ENCODE assay signal across 20 cellular contexts in the genomic region with DNA sequence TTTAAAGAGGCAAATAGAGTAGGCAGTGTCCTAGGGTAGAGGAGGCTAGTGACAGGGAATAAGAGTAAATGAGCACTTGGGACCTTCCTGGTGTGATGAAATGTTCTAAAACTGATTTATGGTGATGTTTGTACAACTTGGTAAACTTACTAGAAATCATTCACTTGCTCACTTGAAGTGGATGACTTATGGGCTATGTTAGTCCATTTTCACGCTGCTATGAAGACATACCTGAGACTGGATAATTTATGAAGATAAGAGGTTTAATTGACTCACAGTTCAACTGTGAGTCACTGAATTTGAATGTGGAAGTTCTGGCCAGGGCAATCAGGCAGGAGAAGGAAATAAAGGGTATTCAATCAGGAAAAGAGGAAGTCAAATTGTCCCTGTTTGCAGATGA. TPM values are rescaled to one million over a fixed set of nuclear protein-coding genes. Genes with fewer than 3 reads are reported as not detected.
A peak's percentile ranks its signal among the peaks of the same experiment; 100 is the strongest.
DNase-seq lines count a peak whose midpoint lies in the region; ATAC-seq, FAIRE-seq and TF ChIP-seq lines count a peak whose summit lies in the region.
"Had no signal": no experiment of that assay in that cellular context is flagged by ENCODE, and none has a peak within 500 bp of the region (broad histone marks: within the 10 kb centered on the region; RNA-seq: fewer than 3 reads in every experiment).

No MANE protein-coding gene starts in this region.

- DNase-seq in HCT116 (ENCODE audit: low read depth, low spot score) (no peak), LoVo (ENCODE audit: low spot score) (peak; percentile 11), epithelial cell of esophagus (ENCODE audit: low read depth) (peak; percentile 60), pancreas (no peak), HuH-7.5 (ENCODE audit: low spot score) (no peak), NCI-H2029 treated with DMSO at 0.1 percent for 48 hours (lab: John Stamatoyannopoulos, UW) (no peak)
- DNase-seq: CD8-positive, alpha-beta memory T cell; Karpas-422; NCI-H1436; NCI-H345; NCI-H526 treated with DMSO at 0.1 percent for 48 hours; NK-92 treated with Interleukin-12 subunit alpha and Interleukin-12 subunit beta, amount 100 ng/mL, for 24 hours; SHP77; T-helper 2 cell had no signal

- peak overlapping the region; percentile 17 for H3K4me2 ChIP-seq in HCT116 (ENCODE audit: low read length)
- H3K4me2 ChIP-seq: BLaER1 had no signal

- TF ChIP-seq CTCF in HCT116 (IDR thresholded peaks at IDR 0.05 in 2 of 3, conservative IDR thresholded peaks at IDR 0.05 in 1 of 3; ENCODE audit: borderline replicate concordance in 1 of 3, insufficient read depth in 1 of 3, low read depth in 2 of 3, low read length in 2 of 3) (no peak), epithelial cell of esophagus (IDR thresholded peaks at IDR 0.05; ENCODE audit: insufficient read depth, low read depth, low read length, missing control alignments) (no peak), pancreas (IDR thresholded peaks at IDR 0.05) (no peak)

- H3K27ac ChIP-seq in HCT116 (ENCODE audit: low read depth, low read length) (no peak overlapping the region), pancreas (no peak overlapping the region)
- H3K27ac ChIP-seq: BLaER1 had no signal

- H3K9ac ChIP-seq in HCT116 (ENCODE audit: low read length) = no peak overlapping the region
- H3K9ac ChIP-seq: BLaER1 had no signal

- H3K27me3 ChIP-seq in HCT116 (ENCODE audit: insufficient read depth, low read length) (no peaks in the 10 kb centered on the region), pancreas (no peaks in the 10 kb centered on the region)
- H3K27me3 ChIP-seq: BLaER1 had no signal

- H3K4me1 ChIP-seq in HCT116 (ENCODE audit: control insufficient read depth in 1 of 2, insufficient read depth in 2 of 2, low read length in 2 of 2) (peaks cover 0 to 11% of the 10 kb centered on the region in 2 experiments; a peak in 2 of 4 replicates), pancreas (no peaks in the 10 kb centered on the region)
- H3K4me1 ChIP-seq: BLaER1, HAP-1 had no signal

- POLR2A ChIA-PET in HCT116 (lab: Charles Lee) = no interaction called here

- no peaks in the 10 kb centered on the region for H3K79me2 ChIP-seq in HCT116 (ENCODE audit: insufficient read depth, low read length)

- CTCF ChIA-PET in HCT116 (lab: Charles Lee) = no interaction called here

- WGBS in pancreas, 2 donors = 10 to 19% methylated on average over 1 of the region's 1 CpG

- H4K20me1 ChIP-seq in HCT116 (ENCODE audit: insufficient read depth) = no peaks in the 10 kb centered on the region
- H4K20me1 ChIP-seq: BLaER1 had no signal

- BruUV-seq in HCT116 (replicated peaks; lab: Mats Ljungman, UMichigan) = no TSS peak

- H3K4me3 ChIP-seq in HCT116 (replicated peaks in 1 of 2; ENCODE audit: low read depth in 1 of 2, low read length in 2 of 2) = no peak overlapping the region
- no peak overlapping the region for H3K4me3 ChIP-seq in epithelial cell of esophagus (ENCODE audit: low read length)
- no peak overlapping the region for H3K4me3 ChIP-seq in pancreas
- H3K4me3 ChIP-seq: BLaER1, HAP-1 had no signal

- RAD21 ChIA-PET in HCT116 (lab: Charles Lee; ENCODE audit: low non-redundant PET in 1 of 2, low total read pairs in 2 of 2, uncharacterized antibody in 2 of 2, unreplicated experiment in 2 of 2) = no interaction called here

- peak; percentile 50; the same call in 1 of the 2 replicates for ATAC-seq in HCT116
- ATAC-seq in pancreas = peak in 3 of 4 donors; percentile 24 to 62 (median 55)
- no peak for ATAC-seq in HG02938 (IDR thresholded peaks at IDR 0.05; ENCODE audit: unreplicated experiment)
- no peak for ATAC-seq in GM21528 (IDR thresholded peaks at IDR 0.05; ENCODE audit: low FRiP score, unreplicated experiment)
- ATAC-seq: HepG2, Panc1 had no signal

- TF ChIP-seq RAD21 in HCT116 (IDR thresholded peaks at IDR 0.05; ENCODE audit: low read depth) = no peak

- intact Hi-C loops in HCT116 (cut with micrococcal nuclease) (no loop called here), pancreas (cut with DNase I) (no loop called here)

- no peak for FAIRE-seq in pancreas (lab: Jason Lieb, UNC)
- FAIRE-seq: HepG2 had no signal

- no peak for TF ChIP-seq POLR2A in HCT116 (IDR thresholded peaks at IDR 0.05; ENCODE audit: borderline replicate concordance, extremely low read depth, insufficient read depth, insufficient read length)

- H3K9me2 ChIP-seq in HCT116 (ENCODE audit: insufficient read depth) = no peaks in the 10 kb centered on the region

- no peaks in the 10 kb centered on the region for H3K36me3 ChIP-seq in HCT116 (ENCODE audit: control insufficient read depth in 1 of 2, insufficient read depth in 2 of 2, low read length in 2 of 2)
- no peaks in the 10 kb centered on the region for H3K36me3 ChIP-seq in pancreas
- H3K36me3 ChIP-seq: BLaER1, HAP-1 had no signal

- no peaks in the 10 kb centered on the region for H3K9me3 ChIP-seq in HCT116 (ENCODE audit: control insufficient read depth in 1 of 2, insufficient read depth in 1 of 2, low read depth in 1 of 2, low read length in 2 of 2)
- H3K9me3 ChIP-seq in pancreas = no peaks in the 10 kb centered on the region
- H3K9me3 ChIP-seq: BLaER1, HAP-1 had no signal

- peak overlapping the region; percentile 1 for H2AFZ ChIP-seq in HCT116 (ENCODE audit: low read depth, low read length, poor library complexity, severe bottlenecking)

TF ChIP-seq in HCT116, 20 proteins besides CTCF, POLR2A, EP300 and RAD21:
- peak; percentile 64 for TF ChIP-seq FOSL1 (IDR thresholded peaks at IDR 0.05; ENCODE audit: low read depth)
- TF ChIP-seq EGR1 (IDR thresholded peaks at IDR 0.05; ENCODE audit: low read depth) = no peak
- no peak for TF ChIP-seq ZNF274 (IDR thresholded peaks at IDR 0.05; ENCODE audit: low read depth, low read length)
- no peak; the same call in 1 of the 2 replicates for TF ChIP-seq CEBPB (IDR thresholded peaks at IDR 0.05; ENCODE audit: low read depth)
- TF ChIP-seq CBX3 (IDR thresholded peaks at IDR 0.05; ENCODE audit: low read depth) = peak; percentile 35; the same call in 1 of the 2 replicates
- no peak for TF ChIP-seq REST (IDR thresholded peaks at IDR 0.05; ENCODE audit: low read depth)
- no peak for TF ChIP-seq SRF (IDR thresholded peaks at IDR 0.05; ENCODE audit: low read depth)
- no peak for TF ChIP-seq EZH2phosphoT487 (IDR thresholded peaks at IDR 0.05; ENCODE audit: borderline replicate concordance)
- peak; percentile 27; the same call in 1 of the 2 replicates for TF ChIP-seq SP1 (IDR thresholded peaks at IDR 0.05; ENCODE audit: low read depth)
- peak; percentile 56; the same call in 1 of the 2 replicates for TF ChIP-seq JUND (IDR thresholded peaks at IDR 0.05)

RNA-seq across cellular contexts. Expression of gene DHX36, which starts 31.7 kb away (rescaled TPM):
- 49.9 TPM for total RNA-seq in HCT116 (2021; ENCODE audit: unreplicated experiment)
- 14.9 and 18.1 TPM in 2 replicates for polyA plus RNA-seq in HCT116 (2012)
- 10 to 100 TPM; 19.9 to 33.9 (median 24.7) TPM for total RNA-seq in pancreas
- polyA plus RNA-seq in pancreas = 10 to 100 TPM; 15.8 to 29.4 TPM

Comparison
In these comparisons a context has a peak if more than half of its experiments do, and no peak if none do; other contexts are left out.
1. ATAC-seq: peak in HCT116 (single experiment) and pancreas (3 of 4); none in HG02938 (single experiment) and GM21528 (single experiment).
2. DNase-seq: peak in LoVo (single experiment) and epithelial cell of esophagus (single experiment); none in HCT116 (single experiment), pancreas (0 of 6), HuH-7.5 (single experiment) and NCI-H2029 treated with DMSO at 0.1 percent for 48 hours (single experiment).